In genomic region chr16:24204150-24204665, GRCh38 we compare ENCODE assay signal across 3 cellular contexts.
TF ChIP-seq lines count a peak whose summit lies in the region.

No MANE protein-coding gene starts in this region.

TF ChIP-seq in GM12891, 5 proteins besides CTCF, POLR2A, EP300 and RAD21:
- TF ChIP-seq PAX5 (IDR thresholded peaks at IDR 0.05; ENCODE audit: insufficient read depth, low read length, severe bottlenecking) (no peak), SPI1 (IDR thresholded peaks at IDR 0.05; ENCODE audit: low read depth, low read length) (no peak)
TF ChIP-seq in GM12891: peak in this region for 0.

TF ChIP-seq in H1, 55 proteins besides CTCF, POLR2A, EP300 and RAD21:
- no peak for TF ChIP-seq POLR2AphosphoS5 (IDR thresholded peaks at IDR 0.05; ENCODE audit: low read depth, low read length)
- no peak for TF ChIP-seq HDAC6 (IDR thresholded peaks at IDR 0.05; ENCODE audit: low read depth, low read length)
- TF ChIP-seq SUZ12 (IDR thresholded peaks at IDR 0.05; ENCODE audit: low read length), result no peak
- TF ChIP-seq TEAD4 (IDR thresholded peaks at IDR 0.05; ENCODE audit: low read depth, low read length), result no peak
- no peak for TF ChIP-seq CREB1 (IDR thresholded peaks at IDR 0.05)
- TF ChIP-seq TAF1 (IDR thresholded peaks at IDR 0.05; ENCODE audit: low read depth, low read length), result no peak
- TF ChIP-seq SP1 (IDR thresholded peaks at IDR 0.05; ENCODE audit: low read depth, low read length), result no peak
- TF ChIP-seq POU5F1 (IDR thresholded peaks at IDR 0.05; ENCODE audit: low read depth, low read length), result no peak
- TF ChIP-seq GTF2F1 (IDR thresholded peaks at IDR 0.05; ENCODE audit: borderline replicate concordance, low read depth, low read length), result no peak
- no peak for TF ChIP-seq EGR1 (IDR thresholded peaks at IDR 0.05; ENCODE audit: borderline replicate concordance, low read depth, low read length)
- no peak for TF ChIP-seq TCF12 (IDR thresholded peaks at IDR 0.05; ENCODE audit: low read depth, low read length)
- TF ChIP-seq RNF2 (IDR thresholded peaks at IDR 0.05; ENCODE audit: borderline replicate concordance, low read depth, low read length, missing control alignments, poor library complexity, severe bottlenecking), result no peak
- TF ChIP-seq KDM5A (IDR thresholded peaks at IDR 0.05; ENCODE audit: low read length), result no peak
- no peak for TF ChIP-seq SIRT6 (IDR thresholded peaks at IDR 0.05; ENCODE audit: low read length)
- no peak for TF ChIP-seq CHD1 (IDR thresholded peaks at IDR 0.05; ENCODE audit: low read depth, low read length)

TF ChIP-seq in WTC11, 78 proteins besides CTCF, POLR2A, EP300 and RAD21:
- TF ChIP-seq TCF7 (CRISPR knock-in tag; IDR thresholded peaks at IDR 0.05; ENCODE audit: low read depth) (no peak), FOXK1 (CRISPR knock-in tag; IDR thresholded peaks at IDR 0.05) (no peak), RORB (CRISPR knock-in tag; IDR thresholded peaks at IDR 0.05) (no peak), SMAD4 (CRISPR knock-in tag; IDR thresholded peaks at IDR 0.05) (no peak), FOXJ3 (CRISPR knock-in tag; IDR thresholded peaks at IDR 0.05; ENCODE audit: borderline replicate concordance) (no peak), ZSCAN18 (CRISPR knock-in tag; IDR thresholded peaks at IDR 0.05) (no peak), FOXP4 (CRISPR knock-in tag; IDR thresholded peaks at IDR 0.05) (no peak), ZNF396 (CRISPR knock-in tag; IDR thresholded peaks at IDR 0.05; ENCODE audit: borderline replicate concordance) (no peak), ERG (CRISPR knock-in tag; IDR thresholded peaks at IDR 0.05) (no peak)
